1 cellular context compared by ENCODE assay signal in the genomic region with DNA sequence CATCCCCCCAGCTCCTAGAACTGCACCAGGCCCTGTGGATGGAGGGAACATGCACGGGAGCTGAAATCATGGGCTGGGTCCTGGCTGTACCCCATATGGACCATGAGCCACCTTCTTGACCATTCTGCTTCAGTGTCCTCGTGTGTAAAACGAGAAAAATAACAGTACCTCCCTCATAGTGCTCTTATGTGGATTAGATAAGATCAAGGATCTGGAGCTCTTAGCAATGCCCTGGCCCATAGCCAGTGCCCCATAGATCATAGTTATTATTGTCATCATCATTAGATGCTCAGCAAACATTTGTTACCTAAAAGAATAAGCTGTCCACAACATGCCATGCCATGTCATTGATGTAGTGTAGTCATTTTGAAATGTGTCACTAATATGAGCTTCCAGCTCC.
TF ChIP-seq lines count a peak whose summit lies in the region.

No MANE protein-coding gene starts in this region.

TF ChIP-seq in HepG2, 621 proteins besides CTCF, POLR2A, EP300 and RAD21 (continued from another document):
- TF ChIP-seq, protein P1, sequence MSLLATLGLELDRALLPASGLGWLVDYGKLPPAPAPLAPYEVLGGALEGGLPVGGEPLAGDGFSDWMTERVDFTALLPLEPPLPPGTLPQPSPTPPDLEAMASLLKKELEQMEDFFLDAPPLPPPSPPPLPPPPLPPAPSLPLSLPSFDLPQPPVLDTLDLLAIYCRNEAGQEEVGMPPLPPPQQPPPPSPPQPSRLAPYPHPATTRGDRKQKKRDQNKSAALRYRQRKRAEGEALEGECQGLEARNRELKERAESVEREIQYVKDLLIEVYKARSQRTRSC (CRISPR knock-in tag; IDR thresholded peaks at IDR 0.05; ENCODE audit: low read depth) = no peak
- TF ChIP-seq, protein P2, sequence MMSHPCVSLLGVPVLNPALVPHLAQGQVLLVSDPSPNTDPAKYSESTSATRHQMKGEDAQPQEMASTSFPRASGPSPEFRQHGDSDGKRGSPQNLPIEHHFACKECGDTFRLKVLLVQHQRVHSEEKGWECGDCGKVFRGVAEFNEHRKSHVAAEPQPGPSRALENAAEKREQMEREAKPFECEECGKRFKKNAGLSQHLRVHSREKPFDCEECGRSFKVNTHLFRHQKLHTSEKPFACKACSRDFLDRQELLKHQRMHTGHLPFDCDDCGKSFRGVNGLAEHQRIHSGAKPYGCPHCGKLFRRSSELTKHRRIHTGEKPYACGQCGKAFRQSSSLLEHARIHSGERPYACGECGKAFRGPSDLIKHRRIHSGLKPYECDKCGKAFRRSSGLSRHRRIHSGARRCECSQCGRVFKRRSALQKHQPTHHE (CRISPR knock-in tag; IDR thresholded peaks at IDR 0.05; ENCODE audit: borderline replicate concordance) = no peak
- TF ChIP-seq ZNF746 (CRISPR knock-in tag; IDR thresholded peaks at IDR 0.05) = no peak
